Comparison of ENCODE assay signal across 27 cellular contexts in genomic region chr13:39847336-39847735, GRCh38.
"Had no signal": no experiment of that assay in that cellular context is flagged by ENCODE, and none has a peak within 500 bp of the region (broad histone marks: within the 10 kb centered on the region; RNA-seq: fewer than 3 reads in every experiment).

No MANE protein-coding gene starts in this region.

- H3K27ac ChIP-seq: ascending aorta, breast epithelium, cardiac muscle cell, colonic mucosa, dorsolateral prefrontal cortex, heart left ventricle had no signal

- H3K4me3 ChIP-seq: ascending aorta, breast epithelium, cardiac muscle cell, colonic mucosa, dorsolateral prefrontal cortex, heart left ventricle had no signal

- H3K36me3 ChIP-seq: ascending aorta, breast epithelium, cardiac muscle cell, colonic mucosa, heart left ventricle had no signal

- DNase-seq: activated CD4-positive, alpha-beta memory T cell treated with anti-CD3 and anti-CD28 coated beads for 36 hours; activated CD4-positive, alpha-beta T cell treated with anti-CD3 and anti-CD28 coated beads for 36 hours; activated CD4-positive, alpha-beta T cell treated with anti-CD3 and anti-CD28 coated beads, Interleukin-2, amount 10 ng/mL, durations not matched to agents 24 days and 14 days; activated CD4-positive, CD25-positive, alpha-beta regulatory T cell; activated CD4-positive, CD25-positive, alpha-beta regulatory T cell treated with anti-CD3 and anti-CD28 coated beads, Interleukin-2, amount 50 U/mL, for 72 hours; activated CD8-positive, alpha-beta memory T cell treated with anti-CD3 and anti-CD28 coated beads, Interleukin-2, amount 10 ng/mL, durations not matched to agents 7 days and 5 days; activated CD8-positive, alpha-beta memory T cell treated with anti-CD3 and anti-CD28 coated beads, Interleukin-2, amount 50 U/mL, for 4 hours; activated CD8-positive, alpha-beta T cell treated with anti-CD3 and anti-CD28 coated beads, Interleukin-2, amount 10 ng/mL, durations not matched to agents 7 days and 5 days; activated gamma-delta T cell; activated naive CD4-positive, alpha-beta T cell; activated naive CD4-positive, alpha-beta T cell treated with anti-CD3 and anti-CD28 coated beads, Interleukin-2, amount 10 ng/mL, durations not matched to agents 7 days and 5 days; activated naive CD8-positive, alpha-beta T cell treated with anti-CD3 and anti-CD28 coated beads, Interleukin-2, amount 10 ng/mL, durations not matched to agents 7 days and 5 days; activated T-cell treated with anti-CD3 and anti-CD28 coated beads, Interleukin-2, amount 50 U/mL, for 24 hours; activated T-cell treated with anti-CD3 and anti-CD28 coated beads, Interleukin-2, amount 50 U/mL, for 72 hours; central memory CD4-positive, alpha-beta T cell; cerebellar nuclear complex; colonic mucosa; dorsolateral prefrontal cortex; effector memory CD4-positive, alpha-beta T cell; endodermal cell; foreskin fibroblast; heart left ventricle; T-helper 2 cell had no signal

- FAIRE-seq: frontal cortex had no signal

- H3K4me1 ChIP-seq: ascending aorta, breast epithelium, colonic mucosa, heart left ventricle had no signal

- H3K27me3 ChIP-seq: ascending aorta, breast epithelium, cardiac muscle cell, colonic mucosa, dorsolateral prefrontal cortex, heart left ventricle had no signal

- H3K9me3 ChIP-seq: ascending aorta, breast epithelium, colonic mucosa had no signal
